16 cellular contexts compared by ENCODE assay signal in genomic region chrX:127552571-127552970, GRCh38.
DNase-seq lines count a peak whose midpoint lies in the region; ATAC-seq, FAIRE-seq and TF ChIP-seq lines count a peak whose summit lies in the region.
"Had no signal": no experiment of that assay in that cellular context is flagged by ENCODE, and none has a peak within 500 bp of the region (broad histone marks: within the 10 kb centered on the region; RNA-seq: fewer than 3 reads in every experiment).

No MANE protein-coding gene starts in this region.

- no peaks in the 10 kb centered on the region for H3K9me2 ChIP-seq in GM23338 (ENCODE audit: insufficient read depth)

- FAIRE-seq in H1 (lab: Jason Lieb, UNC), result peak; percentile 81

- peak; percentile 3 for DNase-seq in GM23338 (ENCODE audit: low spot score)
- no peak for DNase-seq in H1 (ENCODE audit: low read depth in 1 of 2, low spot score in 2 of 2)
- peak; percentile 13 for DNase-seq in iPS-NIHi7 (ENCODE audit: extremely low spot score)
- no peak for DNase-seq in NCI-H1105 treated with DMSO at 0.1 percent for 48 hours (lab: John Stamatoyannopoulos, UW)
- DNase-seq in chondrocyte (ENCODE audit: low spot score), result no peak
- DNase-seq: 8988T; CD4-positive, alpha-beta memory T cell; DMS153; DMS79; GF-D8; GM23248 had no signal

- H3K36me3 ChIP-seq in GM23338 (ENCODE audit: insufficient read depth) (no peaks in the 10 kb centered on the region), H1 (ENCODE audit: control insufficient read depth in 2 of 4, insufficient read depth in 4 of 4, low read length in 3 of 4) (no peaks in the 10 kb centered on the region)
- H3K36me3 ChIP-seq: BLaER1, HAP-1 had no signal

- no peak overlapping the region for H3K4me3 ChIP-seq in GM23338
- no peak overlapping the region for H3K4me3 ChIP-seq in H1 (ENCODE audit: extremely low read depth in 1 of 4, insufficient read depth in 2 of 4, low read depth in 3 of 4, low read length in 4 of 4)
- H3K4me3 ChIP-seq: BLaER1, GM23248, HAP-1 had no signal

- H4K91ac ChIP-seq in H1 (replicated peaks; ENCODE audit: insufficient read length, low read length), result no peak overlapping the region

- H3K79me1 ChIP-seq in H1 (ENCODE audit: low read depth, low read length), result no peaks in the 10 kb centered on the region

- no peak overlapping the region for H3K56ac ChIP-seq in H1 (replicated peaks; ENCODE audit: insufficient read length, low read depth, low read length)

- no peak overlapping the region for H3K9ac ChIP-seq in H1 (replicated peaks in 1 of 4; ENCODE audit: extremely low read depth in 1 of 4, low read depth in 3 of 4, low read length in 3 of 4)
- H3K9ac ChIP-seq: BLaER1, GM23248 had no signal

- H2BK5ac ChIP-seq in H1 (ENCODE audit: low read depth, low read length), result no peak overlapping the region

- no peak overlapping the region for H4K5ac ChIP-seq in H1 (ENCODE audit: insufficient read length, low read depth, low read length)

- 33% methylated on average over 3 of the region's 3 CpGs; no CpG with 5 or more reads in 1 of the 2 experiments for WGBS in H1 (ENCODE audit: extremely low coverage in 1 of 2, insufficient coverage in 1 of 2, insufficient read length in 1 of 2, insufficient replicate concordance in 2 of 2, low coverage in 1 of 2, low lambda C conversion rate in 2 of 2, missing lambda C conversion rate in 1 of 2), 2 experiments

- H3K27me3 Mint-ChIP-seq in GM23338 (ENCODE audit: insufficient read depth, low read depth, poor library complexity) (no peaks in the 10 kb centered on the region), chondrocyte (ENCODE audit: low read depth) (no peaks in the 10 kb centered on the region)
- H3K27me3 Mint-ChIP-seq: CD4-positive, alpha-beta memory T cell had no signal

- no peaks in the 10 kb centered on the region for H3K23me2 ChIP-seq in H1 (ENCODE audit: low read depth, low read length)

- no peaks in the 10 kb centered on the region for H3K4me1 ChIP-seq in GM23338 (ENCODE audit: insufficient read depth)
- peaks cover 0 to 2% (median 0%) of the 10 kb centered on the region in 4 experiments; a peak in 1 of 7 replicates for H3K4me1 ChIP-seq in H1 (replicated peaks in 1 of 4; ENCODE audit: control insufficient read depth in 3 of 4, insufficient read depth in 4 of 4, low read length in 3 of 4)
- H3K4me1 ChIP-seq: BLaER1, HAP-1 had no signal

- no peak overlapping the region for H3K23ac ChIP-seq in H1 (ENCODE audit: insufficient read length)

- H3K4me3 Mint-ChIP-seq in GM23338, result no peak overlapping the region
- no peak overlapping the region for H3K4me3 Mint-ChIP-seq in chondrocyte (ENCODE audit: unreplicated experiment)
- H3K4me3 Mint-ChIP-seq: CD14-positive monocyte; CD4-positive, alpha-beta memory T cell had no signal

- TF ChIP-seq POLR2A in H1 (IDR thresholded peaks at IDR 0.05; ENCODE audit: control extremely low read depth in 1 of 2, low read depth in 2 of 2, low read length in 2 of 2), result no peak

- H3K27ac Mint-ChIP-seq in GM23338 (no peak overlapping the region), chondrocyte (ENCODE audit: unreplicated experiment) (no peak overlapping the region)
- H3K27ac Mint-ChIP-seq: CD14-positive monocyte; CD4-positive, alpha-beta memory T cell had no signal

- H4K8ac ChIP-seq in H1 (ENCODE audit: extremely low read depth, insufficient read depth, low read length), result no peak overlapping the region

- H4K20me1 ChIP-seq in GM23338 (replicated peaks; ENCODE audit: insufficient read depth) (no peaks in the 10 kb centered on the region), H1 (replicated peaks in 1 of 2; ENCODE audit: control insufficient read depth in 1 of 2, insufficient read depth in 2 of 2, low read length in 2 of 2) (no peaks in the 10 kb centered on the region)
- H4K20me1 ChIP-seq: BLaER1 had no signal

- H2BK12ac ChIP-seq in H1 (ENCODE audit: low read depth, low read length), result no peak overlapping the region

- no peak for ATAC-seq in GM23338
- ATAC-seq in HG02840 (IDR thresholded peaks at IDR 0.05; ENCODE audit: low FRiP score, unreplicated experiment), result no peak
- ATAC-seq in GM18517 (IDR thresholded peaks at IDR 0.05; ENCODE audit: unreplicated experiment), result no peak

- TF ChIP-seq CTCF in GM23338 (conservative IDR thresholded peaks at IDR 0.05; ENCODE audit: low read depth in 2 of 2) (no peak), H1 (IDR thresholded peaks at IDR 0.05; ENCODE audit: control extremely low read depth in 1 of 3, insufficient read depth in 1 of 3, low read depth in 1 of 3, low read length in 3 of 3) (no peak), chondrocyte (IDR thresholded peaks at IDR 0.05) (no peak)

- H3K27ac ChIP-seq in GM23338 (ENCODE audit: low read depth) (no peak overlapping the region), H1 (ENCODE audit: low read depth, low read length) (no peak overlapping the region)
- H3K27ac ChIP-seq: BLaER1, GM23248 had no signal

- H3K79me2 ChIP-seq in GM23338 (replicated peaks; ENCODE audit: insufficient read depth), result no peaks in the 10 kb centered on the region
- H3K79me2 ChIP-seq in H1 (ENCODE audit: control insufficient read depth in 1 of 2, insufficient read depth in 2 of 2, low read length in 2 of 2), result no peaks in the 10 kb centered on the region

- H2BK15ac ChIP-seq in H1 (ENCODE audit: low read length), result no peak overlapping the region

- H3K9me3 Mint-ChIP-seq in GM23338 (peaks cover 3% of the 10 kb centered on the region; the same call in 2 of the 3 replicates), chondrocyte (ENCODE audit: low read depth) (peaks cover 26% of the 10 kb centered on the region)

- H3K14ac ChIP-seq in H1 (ENCODE audit: insufficient read length), result no peak overlapping the region

- H2AFZ ChIP-seq in GM23338 (no peak overlapping the region), H1 (ENCODE audit: low read length) (no peak overlapping the region)
- H2AFZ ChIP-seq: GM23248 had no signal

- H3K18ac ChIP-seq in H1 (ENCODE audit: extremely low read depth, low read length), result no peak overlapping the region

- no peak overlapping the region for H2BK20ac ChIP-seq in H1 (ENCODE audit: low read length)

- no peak overlapping the region for H2AK5ac ChIP-seq in H1 (ENCODE audit: low read depth, low read length)

- H3K9me3 ChIP-seq in H1 (ENCODE audit: insufficient read depth in 2 of 2, low read depth in 1 of 2, low read length in 1 of 2), result no peaks in the 10 kb centered on the region; a peak in 1 of 4 replicates
- H3K9me3 ChIP-seq: HAP-1 had no signal

- CTCF ChIA-PET in H1 (lab: Charles Lee; ENCODE audit: partially characterized antibody), result no interaction called here

- no peaks in the 10 kb centered on the region for H3K27me3 ChIP-seq in GM23338 (ENCODE audit: insufficient read depth)
- H3K27me3 ChIP-seq in H1 (replicated peaks in 1 of 4; ENCODE audit: control insufficient read depth in 3 of 4, extremely low read depth in 1 of 4, insufficient read depth in 3 of 4, low read length in 3 of 4), result no peaks in the 10 kb centered on the region

- H3K4me1 Mint-ChIP-seq in GM23338, result 0 out of 3 replicates have a peak, but pooled peaks cover 2% of the 10 kb centered on the region
- H3K4me1 Mint-ChIP-seq in chondrocyte (ENCODE audit: low read depth), result no peaks in the 10 kb centered on the region
- H3K4me1 Mint-ChIP-seq: CD4-positive, alpha-beta memory T cell had no signal

- TF ChIP-seq RAD21 in H1 (IDR thresholded peaks at IDR 0.05 in 1 of 2, conservative IDR thresholded peaks at IDR 0.05 in 1 of 2; ENCODE audit: low read depth in 2 of 2, low read length in 2 of 2), result no peak

- no peak overlapping the region for H3K4ac ChIP-seq in H1 (replicated peaks; ENCODE audit: insufficient read length, low read depth, low read length)

- no peak for TF ChIP-seq EP300 in H1 (IDR thresholded peaks at IDR 0.05; ENCODE audit: borderline replicate concordance in 1 of 2, low read depth in 2 of 2, low read length in 2 of 2)

- H3F3A ChIP-seq in GM23338 (replicated peaks; ENCODE audit: low read depth), result no peaks in the 10 kb centered on the region

- H3K36me3 Mint-ChIP-seq in GM23338 (ENCODE audit: low read depth), result no peaks in the 10 kb centered on the region; the same call in 2 of the 3 replicates
- no peaks in the 10 kb centered on the region for H3K36me3 Mint-ChIP-seq in chondrocyte (ENCODE audit: low read depth)
- H3K36me3 Mint-ChIP-seq: CD14-positive monocyte; CD4-positive, alpha-beta memory T cell had no signal

- POLR2A ChIA-PET in H1 (lab: Charles Lee; ENCODE audit: partially characterized antibody), result no interaction called here

- H3K4me2 ChIP-seq in GM23338 (no peak overlapping the region), H1 (ENCODE audit: insufficient read depth in 1 of 2, low read depth in 2 of 2, low read length in 2 of 2) (no peak overlapping the region; a peak in 1 of 4 replicates)
- H3K4me2 ChIP-seq: BLaER1 had no signal

- no peak overlapping the region for H2BK120ac ChIP-seq in H1 (replicated peaks; ENCODE audit: low read depth, low read length)

TF ChIP-seq in H1, 55 proteins besides CTCF, POLR2A, EP300 and RAD21 (continues in another document):
- TF ChIP-seq HDAC2 (IDR thresholded peaks at IDR 0.05; ENCODE audit: borderline replicate concordance in 1 of 2, low read depth in 2 of 2, low read length in 2 of 2) (no peak), BACH1 (IDR thresholded peaks at IDR 0.05; ENCODE audit: low read length) (no peak), SIN3A (conservative IDR thresholded peaks at IDR 0.05 in 1 of 2, IDR thresholded peaks at IDR 0.05 in 1 of 2; ENCODE audit: low read depth in 1 of 2, low read length in 2 of 2) (no peak), E2F6 (IDR thresholded peaks at IDR 0.05) (no peak), CEBPB (IDR thresholded peaks at IDR 0.05; ENCODE audit: low read depth, low read length) (no peak), BRCA1 (IDR thresholded peaks at IDR 0.05; ENCODE audit: low read depth, low read length) (no peak), CBX8 (IDR thresholded peaks at IDR 0.05; ENCODE audit: borderline replicate concordance, low read depth, low read length) (no peak), RNF2 (IDR thresholded peaks at IDR 0.05; ENCODE audit: borderline replicate concordance, low read depth, low read length, missing control alignments, poor library complexity, severe bottlenecking) (no peak)

Comparison
In these comparisons a context has a peak if more than half of its experiments do, and no peak if none do; other contexts are left out.
1. DNase-seq: peak in GM23338 (single experiment) and iPS-NIHi7 (single experiment); none in H1 (0 of 2), NCI-H1105 treated with DMSO at 0.1 percent for 48 hours (single experiment) and chondrocyte (single experiment).